ENCODE assay signal across 8 cellular contexts in the genomic region with DNA sequence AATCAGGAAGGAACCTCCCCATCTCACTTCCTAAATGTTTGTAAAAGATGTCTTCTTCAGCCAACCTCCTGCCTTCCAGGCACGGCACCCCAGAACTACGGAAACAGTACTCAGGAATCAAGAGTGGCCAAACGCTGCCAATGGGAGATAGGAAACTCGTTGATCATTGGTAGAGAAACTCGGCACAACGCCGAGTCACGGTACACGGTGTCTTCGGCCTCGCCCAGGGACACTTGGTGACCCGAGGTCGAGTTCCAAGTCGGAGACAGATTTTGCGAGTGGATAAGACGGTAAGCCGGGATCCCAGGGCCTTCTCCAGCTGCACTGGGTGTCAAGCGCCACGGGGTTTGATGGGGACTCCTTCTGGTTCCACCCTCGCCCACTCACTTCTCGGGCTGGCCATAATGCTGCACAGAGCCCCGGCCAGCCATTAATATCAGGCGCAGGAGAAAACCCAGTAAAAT.
DNase-seq lines count a peak whose midpoint lies in the region; ATAC-seq and TF ChIP-seq lines count a peak whose summit lies in the region.

No MANE protein-coding gene starts in this region.

- no peaks in the 10 kb centered on the region for H3K36me3 ChIP-seq in neuron (ENCODE audit: insufficient read depth, low read length)

- H3K4me3 ChIP-seq in AG10803 (ENCODE audit: low read length) (peak overlapping the region; percentile 84), neuron (ENCODE audit: low read length) (peak overlapping the region; percentile 81)

- DNase-seq in AG10803 (ENCODE audit: low read depth): peak; percentile 55
- DNase-seq in NCI-H2029 (lab: John Stamatoyannopoulos, UW): peak; percentile 29
- DNase-seq in activated T-helper 1 cell treated with anti-CD3 and anti-CD28 coated beads, Interleukin-2, amount 50 U/mL, for 16 hours (ENCODE audit: low read depth in 1 of 2, low spot score in 1 of 2): peak; percentile 7 to 8
- DNase-seq in glomerular visceral epithelial cell (ENCODE audit: extremely low spot score): peak; percentile 75
- no peak for DNase-seq in NCI-H1930 (lab: John Stamatoyannopoulos, UW)

- ATAC-seq in GM18502 (IDR thresholded peaks at IDR 0.05; ENCODE audit: poor library complexity, unreplicated experiment): peak; percentile 34
- ATAC-seq in HG02973 (IDR thresholded peaks at IDR 0.05; ENCODE audit: unreplicated experiment): peak; percentile 31

- no peak for TF ChIP-seq CTCF in AG10803 (conservative IDR thresholded peaks at IDR 0.05; ENCODE audit: low read length)

- H3K9me3 ChIP-seq in neuron (ENCODE audit: low read length): no peaks in the 10 kb centered on the region

- H3K4me1 ChIP-seq in neuron (ENCODE audit: insufficient read depth, low read length): peaks cover 19% of the 10 kb centered on the region

- H2AFZ ChIP-seq in neuron (ENCODE audit: low read depth, low read length): peak overlapping the region; percentile 87

- no peaks in the 10 kb centered on the region for H3K27me3 ChIP-seq in neuron (ENCODE audit: insufficient read depth, low read length)

Comparison
In these comparisons a context has a peak if more than half of its experiments do, and no peak if none do; other contexts are left out.
1. DNase-seq: peak in AG10803 (single experiment), NCI-H2029 (single experiment), activated T-helper 1 cell treated with anti-CD3 and anti-CD28 coated beads, Interleukin-2, amount 50 U/mL, for 16 hours (2 of 2) and glomerular visceral epithelial cell (single experiment); none in NCI-H1930 (0 of 2).